ENCODE assay signal across 1 cellular context in genomic region chr12:132717531-132718387, GRCh38.
TF ChIP-seq lines count a peak whose summit lies in the region.

No MANE protein-coding gene starts in this region.

TF ChIP-seq in HEK293, 187 proteins besides CTCF, POLR2A, EP300 and RAD21 (continued from another document):
- TF ChIP-seq ZFP37 (tag by site-specific recombination; IDR thresholded peaks at IDR 0.05) (no peak), ZNF221 (tag by site-specific recombination; IDR thresholded peaks at IDR 0.05; ENCODE audit: borderline replicate concordance) (no peak), ZNF510 (tag by site-specific recombination; IDR thresholded peaks at IDR 0.05; ENCODE audit: insufficient replicate concordance) (no peak), MEIS1 (CRISPR knock-in tag; IDR thresholded peaks at IDR 0.05; ENCODE audit: borderline replicate concordance) (no peak), KLF1 (tag by site-specific recombination; IDR thresholded peaks at IDR 0.05) (peak; percentile 73), ZNF132 (tag by site-specific recombination; IDR thresholded peaks at IDR 0.05; ENCODE audit: borderline replicate concordance) (no peak)
- TF ChIP-seq, protein P1, sequence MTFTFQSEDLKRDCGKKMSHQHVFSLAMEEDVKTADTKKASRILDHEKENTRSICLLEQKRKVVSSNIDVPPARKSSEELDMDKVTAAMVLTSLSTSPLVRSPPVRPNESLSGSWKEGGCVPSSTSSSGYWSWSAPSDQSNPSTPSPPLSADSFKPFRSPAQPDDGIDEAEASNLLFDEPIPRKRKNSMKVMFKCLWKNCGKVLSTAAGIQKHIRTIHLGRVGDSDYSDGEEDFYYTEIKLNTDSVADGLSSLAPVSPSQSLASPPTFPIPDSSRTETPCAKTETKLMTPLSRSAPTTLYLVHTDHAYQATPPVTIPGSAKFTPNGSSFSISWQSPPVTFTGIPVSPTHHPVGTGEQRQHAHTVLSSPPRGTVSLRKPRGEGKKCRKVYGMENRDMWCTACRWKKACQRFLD (tag by site-specific recombination; IDR thresholded peaks at IDR 0.05): no peak
